In genomic region chr17:62573480-62574117, GRCh38 we compare ENCODE assay signal across 20 cellular contexts. TPM values are rescaled to one million over a fixed set of nuclear protein-coding genes. Genes with fewer than 3 reads are reported as not detected.
A peak's percentile ranks its signal among the peaks of the same experiment; 100 is the strongest.
DNase-seq lines count a peak whose midpoint lies in the region; ATAC-seq, FAIRE-seq and TF ChIP-seq lines count a peak whose summit lies in the region.
"Had no signal": no experiment of that assay in that cellular context is flagged by ENCODE, and none has a peak within 500 bp of the region (broad histone marks: within the 10 kb centered on the region; RNA-seq: fewer than 3 reads in every experiment).

No MANE protein-coding gene starts in this region.

- peaks cover 32% of the 10 kb centered on the region for H3K4me1 Mint-ChIP-seq in chondrocyte (ENCODE audit: low read depth)
- peaks cover 10% of the 10 kb centered on the region for H3K4me1 Mint-ChIP-seq in nephron progenitor cell
- H3K4me1 Mint-ChIP-seq: endodermal cell had no signal

- peak overlapping the region; percentile 49 for H3K27ac ChIP-seq in A673 (ENCODE audit: low read depth, low read length, poor library complexity, severe bottlenecking)

- H3K27ac Mint-ChIP-seq in chondrocyte (ENCODE audit: unreplicated experiment) (peak overlapping the region; percentile 92), nephron progenitor cell (peak overlapping the region; percentile 27)
- H3K27ac Mint-ChIP-seq: GM23338 had no signal

- H3K4me3 ChIP-seq in A673 (ENCODE audit: low read depth, low read length, poor library complexity, severe bottlenecking): no peak overlapping the region
- H3K4me3 ChIP-seq: GM23338, lung had no signal

- H3K4me1 ChIP-seq in A673 (ENCODE audit: insufficient read depth, low read length, poor library complexity, severe bottlenecking): peaks cover 5% of the 10 kb centered on the region
- H3K4me1 ChIP-seq: Caco-2 had no signal

- H3K36me3 ChIP-seq in A673 (ENCODE audit: insufficient read depth, low read length, poor library complexity, severe bottlenecking): peaks cover 25% of the 10 kb centered on the region

- CTCF ChIA-PET in A673 (lab: Charles Lee): no interaction called here

- no peak for ATAC-seq in GM18909 (IDR thresholded peaks at IDR 0.05; ENCODE audit: poor library complexity, unreplicated experiment)
- ATAC-seq in GM19324 (IDR thresholded peaks at IDR 0.05; ENCODE audit: low FRiP score, unreplicated experiment): no peak
- ATAC-seq: activated CD4-positive, CD25-positive, alpha-beta regulatory T cell treated with anti-CD3 and anti-CD28 coated beads, Interleukin-2, amount 50 U/mL, for 24 hours; GM23338; sciatic nerve had no signal

- H3K36me3 Mint-ChIP-seq in chondrocyte (ENCODE audit: low read depth): peaks cover 7% of the 10 kb centered on the region
- peaks cover 78% of the 10 kb centered on the region for H3K36me3 Mint-ChIP-seq in nephron progenitor cell (ENCODE audit: low read depth)

- H3K4me3 Mint-ChIP-seq in chondrocyte (ENCODE audit: unreplicated experiment) (no peak overlapping the region), nephron progenitor cell (no peak overlapping the region)
- H3K4me3 Mint-ChIP-seq: endodermal cell, GM23338 had no signal

- BruUV-seq in A673 (replicated peaks; lab: Mats Ljungman, UMichigan): no TSS peak

- intact Hi-C loops in A673 (cut with micrococcal nuclease; ENCODE audit: unreplicated experiment): no loop called here

- H3K27me3 Mint-ChIP-seq in chondrocyte (ENCODE audit: low read depth) (no peaks in the 10 kb centered on the region), nephron progenitor cell (ENCODE audit: low read depth, poor library complexity) (no peaks in the 10 kb centered on the region)

- no peak for DNase-seq in A673 (ENCODE audit: low spot score)
- DNase-seq in HTR-8/SVneo (ENCODE audit: insufficient read length, low spot score): no peak
- DNase-seq in chondrocyte (ENCODE audit: low spot score): no peak
- DNase-seq in nephron progenitor cell: no peak
- no peak for DNase-seq in OCI-M1 (lab: John Stamatoyannopoulos, UW)
- DNase-seq in HPDE6-E6E7 (ENCODE audit: extremely low spot score): no peak
- DNase-seq: Caco-2; caudate nucleus; endodermal cell; NCI-H1436; NCI-H2227 treated with DMSO at 0.1 percent for 48 hours; NK-92 treated with Interleukin-12 subunit alpha and Interleukin-12 subunit beta, amount 100 ng/mL, for 24 hours; stimulated activated CD4-positive, alpha-beta T cell treated with anti-CD3 and anti-CD28 coated beads, Interleukin-2, amount 100 ng/mL, for 48 hours had no signal

- H3K9me3 ChIP-seq in A673 (ENCODE audit: low read depth, low read length, poor library complexity, severe bottlenecking): no peaks in the 10 kb centered on the region
- H3K9me3 ChIP-seq: Caco-2 had no signal

- no peak for TF ChIP-seq CTCF in A673 (conservative IDR thresholded peaks at IDR 0.05; ENCODE audit: low read depth, low read length)
- no peak for TF ChIP-seq CTCF in chondrocyte (IDR thresholded peaks at IDR 0.05)
- TF ChIP-seq CTCF in nephron progenitor cell (IDR thresholded peaks at IDR 0.05): no peak

- POLR2A ChIA-PET in A673 (lab: Charles Lee; ENCODE audit: low non-redundant PET): no interaction called here

- H3K27me3 ChIP-seq in A673 (replicated peaks; ENCODE audit: insufficient read depth, low read depth, low read length, poor library complexity): no peaks in the 10 kb centered on the region

- H3K9me3 Mint-ChIP-seq in chondrocyte (ENCODE audit: low read depth) (no peaks in the 10 kb centered on the region), nephron progenitor cell (no peaks in the 10 kb centered on the region)
- H3K9me3 Mint-ChIP-seq: activated naive CD4-positive, alpha-beta T cell treated with anti-CD3 and anti-CD28 coated beads, Interleukin-2, amount 50 U/mL, for 72 hours; endodermal cell; GM23338 had no signal

- peak; percentile 33 for FAIRE-seq in HTR-8/SVneo (lab: Jason Lieb, UNC)

RNA-seq across cellular contexts. Expression of gene MRC2, which starts 53.9 kb away (rescaled TPM):
- total RNA-seq in A673 (2021) (34.3 and 57.1 TPM in 2 replicates), chondrocyte (347 to 378 TPM (median 353 TPM) in 3 replicates)
